Comparison of ENCODE assay signal across 29 cellular contexts in genomic region chr15:74226761-74227540, GRCh38. TPM values are rescaled to one million over a fixed set of nuclear protein-coding genes. Genes with fewer than 3 reads are reported as not detected.
DNase-seq lines count a peak whose midpoint lies in the region; ATAC-seq and TF ChIP-seq lines count a peak whose summit lies in the region.
"Had no signal": no experiment of that assay in that cellular context is flagged by ENCODE, and none has a peak within 500 bp of the region (broad histone marks: within the 10 kb centered on the region; RNA-seq: fewer than 3 reads in every experiment).

No MANE protein-coding gene starts in this region.

- H3K4me3 ChIP-seq in RWPE2 (ENCODE audit: severe bottlenecking) (no peak overlapping the region), epithelial cell of esophagus (ENCODE audit: low read length) (no peak overlapping the region), vagina (no peak overlapping the region)
- H3K4me3 ChIP-seq: ascending aorta, HAP-1, heart right ventricle, MG63, thyroid gland had no signal

- no peak for TF ChIP-seq CTCF in RWPE2 (IDR thresholded peaks at IDR 0.05; ENCODE audit: poor library complexity, severe bottlenecking)
- no peak for TF ChIP-seq CTCF in epithelial cell of esophagus (IDR thresholded peaks at IDR 0.05; ENCODE audit: insufficient read depth, low read depth, low read length, missing control alignments)
- no peak for TF ChIP-seq CTCF in progenitor cell of endocrine pancreas (IDR thresholded peaks at IDR 0.05; ENCODE audit: unreplicated experiment)
- no peak for TF ChIP-seq CTCF in vagina (IDR thresholded peaks at IDR 0.05)

- TF ChIP-seq POLR2A in vagina (IDR thresholded peaks at IDR 0.05) = no peak

- H3K36me3 ChIP-seq in RWPE2 (ENCODE audit: low read depth) = no peaks in the 10 kb centered on the region
- no peaks in the 10 kb centered on the region for H3K36me3 ChIP-seq in vagina
- H3K36me3 ChIP-seq: ascending aorta, HAP-1, heart right ventricle, MG63, neutrophil, thyroid gland had no signal

- no peaks in the 10 kb centered on the region for H3K36me3 Mint-ChIP-seq in activated T-cell treated with anti-CD3 and anti-CD28 coated beads, Interleukin-2, amount 50 U/mL, for 24 hours (ENCODE audit: low read depth)
- no peaks in the 10 kb centered on the region for H3K36me3 Mint-ChIP-seq in activated T-cell treated with anti-CD3 and anti-CD28 coated beads, Interleukin-2, amount 50 U/mL, for 4 hours (ENCODE audit: insufficient read depth)
- H3K36me3 Mint-ChIP-seq in progenitor cell of endocrine pancreas (ENCODE audit: insufficient read depth) (no peaks in the 10 kb centered on the region), T-helper 17 cell (ENCODE audit: low read depth) (no peaks in the 10 kb centered on the region)
- H3K36me3 Mint-ChIP-seq: activated CD4-positive, alpha-beta memory T cell treated with anti-CD3 and anti-CD28 coated beads for 36 hours; activated naive CD8-positive, alpha-beta T cell treated with anti-CD3 and anti-CD28 coated beads for 36 hours; memory B cell had no signal

- peaks cover 24% of the 10 kb centered on the region for H3K27me3 Mint-ChIP-seq in activated T-cell treated with anti-CD3 and anti-CD28 coated beads, Interleukin-2, amount 50 U/mL, for 24 hours
- peaks cover 37% of the 10 kb centered on the region for H3K27me3 Mint-ChIP-seq in activated T-cell treated with anti-CD3 and anti-CD28 coated beads, Interleukin-2, amount 50 U/mL, for 4 hours (ENCODE audit: low read depth)
- H3K27me3 Mint-ChIP-seq in progenitor cell of endocrine pancreas (peaks cover 45% of the 10 kb centered on the region), T-helper 17 cell (peaks cover 83% of the 10 kb centered on the region)

- H3K4me1 ChIP-seq in RWPE2 (ENCODE audit: insufficient read depth, poor library complexity, severe bottlenecking) = no peaks in the 10 kb centered on the region
- H3K4me1 ChIP-seq in vagina = peaks cover 13% of the 10 kb centered on the region

- H3K9me3 ChIP-seq in RWPE2 (ENCODE audit: severe bottlenecking) (no peaks in the 10 kb centered on the region), vagina (no peaks in the 10 kb centered on the region), T-helper 17 cell (ENCODE audit: control insufficient read depth, low read length, poor library complexity, severe bottlenecking) (no peaks in the 10 kb centered on the region)
- H3K9me3 ChIP-seq: ascending aorta, HAP-1, heart right ventricle, MG63, neutrophil, thyroid gland had no signal

- H3K27ac Mint-ChIP-seq in activated T-cell treated with anti-CD3 and anti-CD28 coated beads, Interleukin-2, amount 50 U/mL, for 24 hours = peak overlapping the region; percentile 47
- H3K27ac Mint-ChIP-seq in progenitor cell of endocrine pancreas (peak overlapping the region; percentile 29), T-helper 17 cell (no peak overlapping the region)
- H3K27ac Mint-ChIP-seq: activated CD4-positive, alpha-beta memory T cell treated with anti-CD3 and anti-CD28 coated beads for 36 hours; activated naive CD8-positive, alpha-beta T cell treated with anti-CD3 and anti-CD28 coated beads for 36 hours; activated T-helper 17 cell treated with anti-CD3 and anti-CD28 coated beads, Interleukin-2, amount 50 U/mL, for 72 hours; memory B cell; stimulated activated naive CD8-positive, alpha-beta T cell treated with anti-CD3 and anti-CD28 coated beads, Interleukin-15, Interleukin-2, amounts not matched to agents 100 ng/mL and 50 ng/mL, for 24 hours had no signal

- H3K27me3 ChIP-seq in RWPE2 (ENCODE audit: insufficient read depth, poor library complexity, severe bottlenecking) (no peaks in the 10 kb centered on the region), vagina (no peaks in the 10 kb centered on the region)
- H3K27me3 ChIP-seq: ascending aorta, MG63, thyroid gland had no signal

- no peak overlapping the region for H3K4me3 Mint-ChIP-seq in activated T-cell treated with anti-CD3 and anti-CD28 coated beads, Interleukin-2, amount 50 U/mL, for 24 hours
- no peak overlapping the region for H3K4me3 Mint-ChIP-seq in activated T-cell treated with anti-CD3 and anti-CD28 coated beads, Interleukin-2, amount 50 U/mL, for 4 hours
- H3K4me3 Mint-ChIP-seq in progenitor cell of endocrine pancreas (ENCODE audit: low read depth) (no peak overlapping the region), T-helper 17 cell (no peak overlapping the region)
- H3K4me3 Mint-ChIP-seq: activated CD4-positive, alpha-beta memory T cell treated with anti-CD3 and anti-CD28 coated beads for 36 hours; activated naive CD8-positive, alpha-beta T cell treated with anti-CD3 and anti-CD28 coated beads for 36 hours; activated T-helper 17 cell treated with anti-CD3 and anti-CD28 coated beads, Interleukin-2, amount 50 U/mL, for 72 hours; central memory CD8-positive, alpha-beta T cell; memory B cell; stimulated activated naive CD8-positive, alpha-beta T cell treated with anti-CD3 and anti-CD28 coated beads, Interleukin-15, Interleukin-2, amounts not matched to agents 100 ng/mL and 50 ng/mL, for 24 hours had no signal

- intact Hi-C loops in vagina (cut with DNase I) = no loop called here

- H3K9me3 Mint-ChIP-seq in activated T-cell treated with anti-CD3 and anti-CD28 coated beads, Interleukin-2, amount 50 U/mL, for 24 hours = no peaks in the 10 kb centered on the region
- H3K9me3 Mint-ChIP-seq in activated T-cell treated with anti-CD3 and anti-CD28 coated beads, Interleukin-2, amount 50 U/mL, for 4 hours = no peaks in the 10 kb centered on the region
- no peaks in the 10 kb centered on the region for H3K9me3 Mint-ChIP-seq in progenitor cell of endocrine pancreas (ENCODE audit: low read depth)
- H3K9me3 Mint-ChIP-seq: activated CD4-positive, alpha-beta memory T cell treated with anti-CD3 and anti-CD28 coated beads for 36 hours; activated naive CD8-positive, alpha-beta T cell treated with anti-CD3 and anti-CD28 coated beads for 36 hours; activated T-helper 17 cell treated with anti-CD3 and anti-CD28 coated beads, Interleukin-2, amount 50 U/mL, for 72 hours; central memory CD8-positive, alpha-beta T cell; memory B cell; stimulated activated naive CD8-positive, alpha-beta T cell treated with anti-CD3 and anti-CD28 coated beads, Interleukin-15, Interleukin-2, amounts not matched to agents 100 ng/mL and 50 ng/mL, for 24 hours had no signal

- no peak for ATAC-seq in activated T-cell treated with anti-CD3 and anti-CD28 coated beads, Interleukin-2, amount 50 U/mL, for 4 hours
- ATAC-seq in RWPE2 (ENCODE audit: low read depth) (peak; percentile 53; the same call in 2 of the 3 replicates), HG03175 (IDR thresholded peaks at IDR 0.05; ENCODE audit: unreplicated experiment) (no peak), T-helper 17 cell (no peak)
- ATAC-seq: activated CD4-positive, CD25-positive, alpha-beta regulatory T cell treated with anti-CD3 and anti-CD28 coated beads, Interleukin-2, amount 50 U/mL, for 24 hours; activated T-helper 17 cell treated with anti-CD3 and anti-CD28 coated beads, Interleukin-2, amount 50 U/mL, for 72 hours; heart right ventricle had no signal

- H3K27ac ChIP-seq in RWPE2 (ENCODE audit: poor library complexity, severe bottlenecking) (no peak overlapping the region), vagina (no peak overlapping the region)
- H3K27ac ChIP-seq: ascending aorta, neutrophil, thyroid gland had no signal

- DNase-seq in activated T-cell treated with anti-CD3 and anti-CD28 coated beads, Interleukin-2, amount 50 U/mL, for 24 hours = no peak
- no peak for DNase-seq in activated T-cell treated with anti-CD3 and anti-CD28 coated beads, Interleukin-2, amount 50 U/mL, for 4 hours
- DNase-seq in RWPE2 (ENCODE audit: low spot score) = no peak
- peak; percentile 21 for DNase-seq in epithelial cell of esophagus (ENCODE audit: low read depth)
- DNase-seq in progenitor cell of endocrine pancreas (ENCODE audit: low spot score, unreplicated experiment) = no peak
- DNase-seq in vagina (ENCODE audit: extremely low spot score in 2 of 2) = no peak
- DNase-seq in T-helper 17 cell = no peak
- DNase-seq: 8988T; activated CD4-positive, alpha-beta memory T cell treated with anti-CD3 and anti-CD28 coated beads for 36 hours; activated CD8-positive, alpha-beta memory T cell treated with anti-CD3 and anti-CD28 coated beads, Interleukin-2, amount 50 U/mL, for 4 hours; activated naive CD8-positive, alpha-beta T cell treated with anti-CD3 and anti-CD28 coated beads for 36 hours; Calu3; heart right ventricle; KG1; MG63; NCI-H2081; NCI-H345; T-helper 1 cell; thyroid gland had no signal

- peaks cover 5% of the 10 kb centered on the region for H3K4me1 Mint-ChIP-seq in activated T-cell treated with anti-CD3 and anti-CD28 coated beads, Interleukin-2, amount 50 U/mL, for 24 hours (ENCODE audit: low read depth)
- H3K4me1 Mint-ChIP-seq in activated T-cell treated with anti-CD3 and anti-CD28 coated beads, Interleukin-2, amount 50 U/mL, for 4 hours (ENCODE audit: low read depth) = peaks cover 6% of the 10 kb centered on the region
- peaks cover 15% of the 10 kb centered on the region for H3K4me1 Mint-ChIP-seq in progenitor cell of endocrine pancreas (ENCODE audit: low read depth)
- H3K4me1 Mint-ChIP-seq in T-helper 17 cell = peaks cover 3% of the 10 kb centered on the region
- H3K4me1 Mint-ChIP-seq: activated T-helper 17 cell treated with anti-CD3 and anti-CD28 coated beads, Interleukin-2, amount 50 U/mL, for 72 hours; memory B cell had no signal

RNA-seq across cellular contexts. Expression of gene CCDC33, which starts 9.2 kb away (rescaled TPM):
- not detected for total RNA-seq in activated T-cell treated with anti-CD3 and anti-CD28 coated beads, Interleukin-2, amount 50 U/mL, for 4 hours
- total RNA-seq in progenitor cell of endocrine pancreas = 0.84 and 2.0 TPM in 2 replicates
- total RNA-seq in vagina = not detected
- total RNA-seq in T-helper 17 cell = not detected
- total RNA-seq: activated CD4-positive, alpha-beta memory T cell treated with anti-CD3 and anti-CD28 coated beads for 36 hours; activated T-helper 17 cell treated with anti-CD3 and anti-CD28 coated beads, Interleukin-2, amount 50 U/mL, for 72 hours; ascending aorta; heart right ventricle had no signal

RNA-seq across cellular contexts. Expression of gene STRA6, which starts 24.4 kb away (rescaled TPM):
- total RNA-seq in activated T-cell treated with anti-CD3 and anti-CD28 coated beads, Interleukin-2, amount 50 U/mL, for 4 hours = not detected
- total RNA-seq in progenitor cell of endocrine pancreas (17.9 and 34.7 TPM in 2 replicates), vagina (0.98 TPM), T-helper 17 cell (not detected)
- total RNA-seq: activated CD4-positive, alpha-beta memory T cell treated with anti-CD3 and anti-CD28 coated beads for 36 hours; activated T-helper 17 cell treated with anti-CD3 and anti-CD28 coated beads, Interleukin-2, amount 50 U/mL, for 72 hours; ascending aorta; thyroid gland had no signal

RNA-seq across cellular contexts. Expression of gene ISLR, which starts 53.4 kb away (rescaled TPM):
- total RNA-seq in activated T-cell treated with anti-CD3 and anti-CD28 coated beads, Interleukin-2, amount 50 U/mL, for 4 hours = under 1 TPM in 1 of 3 donors, not detected in 2; 0.26 TPM
- total RNA-seq in progenitor cell of endocrine pancreas = not detected in 2 replicates
- total RNA-seq in vagina = 208 TPM
- total RNA-seq in T-helper 17 cell = not detected
- total RNA-seq: activated CD4-positive, alpha-beta memory T cell treated with anti-CD3 and anti-CD28 coated beads for 36 hours; activated naive CD8-positive, alpha-beta T cell treated with anti-CD3 and anti-CD28 coated beads for 36 hours; activated T-helper 17 cell treated with anti-CD3 and anti-CD28 coated beads, Interleukin-2, amount 50 U/mL, for 72 hours; Calu3; epithelial cell of proximal tubule had no signal

Comparison
In these comparisons a context has a peak if more than half of its experiments do, and no peak if none do; other contexts are left out.
1. RNA of gene ISLR, which starts 53.4 kb away (total RNA-seq): 208 TPM in vagina (single experiment); not detected in progenitor cell of endocrine pancreas, 0.26 TPM in activated T-cell treated with anti-CD3 and anti-CD28 coated beads, Interleukin-2, amount 50 U/mL, for 4 hours and not detected in T-helper 17 cell; every median in the first group is over 100 times any median in the second.